ENCODE assay signal across 3 cellular contexts in genomic region chr11:130108671-130109070, GRCh38. TPM values are rescaled to one million over a fixed set of nuclear protein-coding genes. Genes with fewer than 3 reads are reported as not detected.
"Had no signal": no experiment of that assay in that cellular context is flagged by ENCODE, and none has a peak within 500 bp of the region (broad histone marks: within the 10 kb centered on the region; RNA-seq: fewer than 3 reads in every experiment).

No MANE protein-coding gene starts in this region.

RNA-seq across cellular contexts. Expression of gene ST14, which starts 50.9 kb away (rescaled TPM):
- total RNA-seq: activated naive CD4-positive, alpha-beta T cell treated with anti-CD3 and anti-CD28 coated beads for 36 hours; activated T-cell treated with anti-CD3 and anti-CD28 coated beads, Interleukin-2, amount 50 U/mL, for 72 hours; activated T-helper 1 cell treated with anti-CD3 and anti-CD28 coated beads, Interleukin-12 subunit alpha, Interleukin-12 subunit beta, Interleukin-2, Interleukin-4 antibody, amounts not matched to agents 30 ng/mL and 10 ng/mL and 1 ng/mL, durations not matched to agents 14 hours and 24 hours and 36 hours had no signal
